In the genomic region with DNA sequence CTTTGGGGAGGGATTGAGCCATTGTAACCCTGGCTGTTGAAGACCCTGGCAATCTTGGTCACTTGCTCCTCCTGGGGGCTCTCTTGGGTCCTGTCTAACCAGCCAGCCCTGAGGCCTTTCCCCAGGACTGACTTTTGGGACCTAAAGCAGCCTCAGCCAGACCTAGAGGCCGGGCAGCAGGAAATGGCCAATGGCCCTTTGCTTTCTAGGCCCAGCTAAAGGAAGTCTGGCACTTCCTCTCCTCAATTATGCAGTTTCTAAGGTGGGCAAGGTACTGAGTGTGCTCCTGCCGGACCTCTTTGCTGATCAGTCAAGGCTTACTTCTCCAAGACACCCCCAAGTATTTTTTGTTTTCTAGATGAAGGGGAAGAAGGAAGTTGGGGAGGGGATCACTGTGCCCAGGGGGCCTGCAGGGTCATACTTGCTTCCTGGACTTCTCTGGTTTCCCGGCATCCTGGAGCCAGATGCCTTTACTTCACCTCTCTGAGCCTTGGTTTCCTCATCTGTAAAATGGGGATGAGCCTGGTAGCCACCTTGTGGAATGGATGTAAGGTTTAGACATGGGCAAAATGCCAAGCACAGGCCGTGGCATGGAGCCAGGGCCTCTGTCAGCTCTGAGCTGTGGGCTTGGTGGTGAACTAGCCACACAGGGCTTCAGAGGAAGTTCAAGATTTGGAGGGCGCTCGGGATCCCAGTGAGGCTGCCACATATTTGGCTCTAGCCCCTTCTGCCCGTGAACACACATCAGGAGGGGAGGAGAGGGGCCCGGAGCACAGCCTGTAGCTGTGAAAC, we compare ENCODE assay signal across 13 cellular contexts. TPM values are rescaled to one million over a fixed set of nuclear protein-coding genes. Genes with fewer than 3 reads are reported as not detected.
A peak's percentile ranks its signal among the peaks of the same experiment; 100 is the strongest.
DNase-seq lines count a peak whose midpoint lies in the region; ATAC-seq and TF ChIP-seq lines count a peak whose summit lies in the region.
"Had no signal": no experiment of that assay in that cellular context is flagged by ENCODE, and none has a peak within 500 bp of the region (broad histone marks: within the 10 kb centered on the region; RNA-seq: fewer than 3 reads in every experiment).

No MANE protein-coding gene starts in this region.

- no peaks in the 10 kb centered on the region for H3K9me2 ChIP-seq in Karpas-422 (replicated peaks; ENCODE audit: insufficient read depth, low read length)

- H3K27me3 Mint-ChIP-seq in naive thymus-derived CD8-positive, alpha-beta T cell: no peaks in the 10 kb centered on the region
- H3K27me3 Mint-ChIP-seq in activated T-cell treated with anti-CD3 and anti-CD28 coated beads, Interleukin-2, amount 50 U/mL, for 24 hours: no peaks in the 10 kb centered on the region
- no peaks in the 10 kb centered on the region for H3K27me3 Mint-ChIP-seq in endodermal cell (ENCODE audit: insufficient read depth)

- H3K36me3 Mint-ChIP-seq in naive thymus-derived CD8-positive, alpha-beta T cell: no peaks in the 10 kb centered on the region
- H3K36me3 Mint-ChIP-seq in activated T-cell treated with anti-CD3 and anti-CD28 coated beads, Interleukin-2, amount 50 U/mL, for 24 hours (ENCODE audit: low read depth): no peaks in the 10 kb centered on the region
- no peaks in the 10 kb centered on the region for H3K36me3 Mint-ChIP-seq in endodermal cell (ENCODE audit: low read depth)

- no peak overlapping the region for H3K9ac ChIP-seq in Karpas-422 (ENCODE audit: low read length)
- H3K9ac ChIP-seq in endodermal cell (ENCODE audit: extremely low read depth, low read length, poor library complexity, severe bottlenecking): no peak overlapping the region

- TF ChIP-seq CTCF in choroid plexus epithelial cell (conservative IDR thresholded peaks at IDR 0.05; ENCODE audit: low read depth, low read length): no peak
- TF ChIP-seq CTCF in endodermal cell (conservative IDR thresholded peaks at IDR 0.05): no peak

- no peaks in the 10 kb centered on the region for H3K9me3 Mint-ChIP-seq in naive thymus-derived CD8-positive, alpha-beta T cell
- H3K9me3 Mint-ChIP-seq in activated T-cell treated with anti-CD3 and anti-CD28 coated beads, Interleukin-2, amount 50 U/mL, for 24 hours: no peaks in the 10 kb centered on the region
- no peaks in the 10 kb centered on the region for H3K9me3 Mint-ChIP-seq in endodermal cell
- H3K9me3 Mint-ChIP-seq: T-helper 1 cell treated with Interleukin-12 subunit alpha and Interleukin-12 subunit beta and Interleukin-4 antibody, amounts not matched to agents 30 μg/mL and 1 μg/mL, for 36 hours had no signal

- no peak overlapping the region for H2AFZ ChIP-seq in Karpas-422 (ENCODE audit: low read length)

- H3K4me3 ChIP-seq in Karpas-422 (ENCODE audit: low read length) (no peak overlapping the region), choroid plexus epithelial cell (ENCODE audit: low read depth, low read length) (no peak overlapping the region), endodermal cell (ENCODE audit: low read length) (no peak overlapping the region)

- H3K9me3 ChIP-seq in Karpas-422 (ENCODE audit: low read length) (no peaks in the 10 kb centered on the region), endodermal cell (ENCODE audit: control insufficient read depth, low read length) (no peaks in the 10 kb centered on the region)

- no peak overlapping the region for H3K4me3 Mint-ChIP-seq in naive thymus-derived CD8-positive, alpha-beta T cell
- no peak overlapping the region for H3K4me3 Mint-ChIP-seq in activated T-cell treated with anti-CD3 and anti-CD28 coated beads, Interleukin-2, amount 50 U/mL, for 24 hours
- no peak overlapping the region for H3K4me3 Mint-ChIP-seq in endodermal cell
- H3K4me3 Mint-ChIP-seq: T-helper 1 cell treated with Interleukin-12 subunit alpha and Interleukin-12 subunit beta and Interleukin-4 antibody, amounts not matched to agents 30 μg/mL and 1 μg/mL, for 36 hours had no signal

- peak; percentile 3 for DNase-seq in COR-L47 (lab: John Stamatoyannopoulos, UW)
- DNase-seq in Karpas-422: peak; percentile 47
- peak; percentile 51 for DNase-seq in choroid plexus epithelial cell (ENCODE audit: low read depth)
- peak in 6 of 10 donors; percentile 7 to 39 (median 26) for DNase-seq in naive thymus-derived CD8-positive, alpha-beta T cell
- DNase-seq in activated T-cell treated with anti-CD3 and anti-CD28 coated beads, Interleukin-2, amount 50 U/mL, for 24 hours: no peak
- no peak for DNase-seq in endodermal cell
- DNase-seq: cortex of kidney; stimulated activated CD4-positive, alpha-beta T cell treated with anti-CD3 and anti-CD28 coated beads, Interleukin-4, amount 100 ng/mL, for 1 hour had no signal

- 87 to 98% methylated on average over 6 to 8 of the region's 8 CpGs for WGBS in endodermal cell (ENCODE audit: insufficient coverage in 1 of 2, insufficient read length in 1 of 2), 2 experiments

- H3K27me3 ChIP-seq in Karpas-422 (ENCODE audit: low read length) (no peaks in the 10 kb centered on the region), endodermal cell (ENCODE audit: control insufficient read depth, insufficient read depth, low read length, poor library complexity, severe bottlenecking) (no peaks in the 10 kb centered on the region)

- H3K4me1 Mint-ChIP-seq in naive thymus-derived CD8-positive, alpha-beta T cell: peaks cover 5 to 33% (median 8%) of the 10 kb centered on the region in 4 donors
- H3K4me1 Mint-ChIP-seq in activated T-cell treated with anti-CD3 and anti-CD28 coated beads, Interleukin-2, amount 50 U/mL, for 24 hours (ENCODE audit: low read depth): peaks cover 26% of the 10 kb centered on the region
- no peaks in the 10 kb centered on the region for H3K4me1 Mint-ChIP-seq in endodermal cell

- H3K27ac ChIP-seq in Karpas-422 (ENCODE audit: low read length) (no peak overlapping the region), endodermal cell (ENCODE audit: low read depth, low read length) (no peak overlapping the region)

- H3K79me2 ChIP-seq in Karpas-422 (ENCODE audit: low read length): no peaks in the 10 kb centered on the region

- no peak overlapping the region for H3K4me2 ChIP-seq in Karpas-422 (ENCODE audit: low read depth, low read length, poor library complexity, severe bottlenecking)

- H3K4me1 ChIP-seq in Karpas-422 (ENCODE audit: low read length) (peaks cover 27% of the 10 kb centered on the region), endodermal cell (ENCODE audit: control insufficient read depth, insufficient read depth, low read length) (no peaks in the 10 kb centered on the region)

- peak in 1 of 2 donors; percentile 53 for ATAC-seq in naive thymus-derived CD8-positive, alpha-beta T cell
- ATAC-seq in HG03045 (IDR thresholded peaks at IDR 0.05; ENCODE audit: unreplicated experiment) (no peak), HG03460 (IDR thresholded peaks at IDR 0.05; ENCODE audit: unreplicated experiment) (no peak)

- H3K27ac Mint-ChIP-seq in naive thymus-derived CD8-positive, alpha-beta T cell: peak overlapping the region in 4 of 10 donors; percentile 3 to 56 (median 30)
- no peak overlapping the region for H3K27ac Mint-ChIP-seq in activated T-cell treated with anti-CD3 and anti-CD28 coated beads, Interleukin-2, amount 50 U/mL, for 24 hours
- no peak overlapping the region for H3K27ac Mint-ChIP-seq in endodermal cell
- H3K27ac Mint-ChIP-seq: T-helper 1 cell treated with Interleukin-12 subunit alpha and Interleukin-12 subunit beta and Interleukin-4 antibody, amounts not matched to agents 30 μg/mL and 1 μg/mL, for 36 hours had no signal

- POLR2A ChIA-PET in naive thymus-derived CD8-positive, alpha-beta T cell (lab: Charles Lee): no interaction called here

- H4K20me1 ChIP-seq in Karpas-422 (ENCODE audit: insufficient read depth, low read depth, low read length): 0 out of 2 replicates have a peak, but pooled peaks cover 2% of the 10 kb centered on the region

- H3K36me3 ChIP-seq in Karpas-422 (ENCODE audit: insufficient read depth, low read length) (no peaks in the 10 kb centered on the region), endodermal cell (ENCODE audit: control insufficient read depth, insufficient read depth, low read length) (no peaks in the 10 kb centered on the region)

RNA-seq across cellular contexts. Expression of a gene that starts 8.6 kb away (rescaled TPM):
- not detected in 2 replicates for total RNA-seq in Karpas-422 (2014; rRNA removed; shearing (Covaris generic); ENCODE audit: low replicate concordance)
- total RNA-seq in naive thymus-derived CD8-positive, alpha-beta T cell: not detected
- polyA plus RNA-seq in naive thymus-derived CD8-positive, alpha-beta T cell: not detected
- 1 to 10 TPM in 1 of 2 donors, under 1 TPM in 1; 0.18 to 1.0 TPM for total RNA-seq in endodermal cell
- polyA plus RNA-seq in endodermal cell (2013, experiment 1 of 2): 5.5 TPM
- polyA plus RNA-seq in endodermal cell (2013, experiment 2 of 2): 6.3 TPM
- total RNA-seq: NCI-H460 had no signal

RNA-seq across cellular contexts. Expression of a gene that starts 22.3 kb away (rescaled TPM):
- not detected in 2 replicates for total RNA-seq in Karpas-422 (2014; rRNA removed; shearing (Covaris generic); ENCODE audit: low replicate concordance)
- 1 to 10 TPM; 6.5 TPM for total RNA-seq in naive thymus-derived CD8-positive, alpha-beta T cell
- not detected for polyA plus RNA-seq in naive thymus-derived CD8-positive, alpha-beta T cell
- total RNA-seq in endodermal cell: not detected
- not detected for polyA plus RNA-seq in endodermal cell (2013, experiment 1 of 2)
- not detected for polyA plus RNA-seq in endodermal cell (2013, experiment 2 of 2)
- total RNA-seq: NCI-H460, urinary bladder had no signal

RNA-seq across cellular contexts. Expression of a gene that starts 23.7 kb away (rescaled TPM):
- total RNA-seq in Karpas-422 (2014; rRNA removed; shearing (Covaris generic); ENCODE audit: low replicate concordance): not detected in 2 replicates
- not detected for total RNA-seq in naive thymus-derived CD8-positive, alpha-beta T cell
- polyA plus RNA-seq in naive thymus-derived CD8-positive, alpha-beta T cell: not detected
- not detected for total RNA-seq in endodermal cell
- polyA plus RNA-seq in endodermal cell (2013, experiment 1 of 2): not detected
- not detected for polyA plus RNA-seq in endodermal cell (2013, experiment 2 of 2)
- total RNA-seq: NCI-H460, urinary bladder had no signal
- polyA plus RNA-seq: urinary bladder had no signal

Comparison
In these comparisons a context has a peak if more than half of its experiments do, and no peak if none do; other contexts are left out.
1. DNase-seq: peak in COR-L47 (single experiment), Karpas-422 (single experiment), choroid plexus epithelial cell (single experiment) and naive thymus-derived CD8-positive, alpha-beta T cell (6 of 10); none in activated T-cell treated with anti-CD3 and anti-CD28 coated beads, Interleukin-2, amount 50 U/mL, for 24 hours (single experiment) and endodermal cell (single experiment).